Comparison of ENCODE assay signal across 8 cellular contexts in genomic region chr2:10835052-10835970, GRCh38. TPM values are rescaled to one million over a fixed set of nuclear protein-coding genes. Genes with fewer than 3 reads are reported as not detected.
DNase-seq lines count a peak whose midpoint lies in the region; ATAC-seq and TF ChIP-seq lines count a peak whose summit lies in the region.

No MANE protein-coding gene starts in this region.

- no peaks in the 10 kb centered on the region for H3K9me3 ChIP-seq in HCT116 (ENCODE audit: control insufficient read depth in 1 of 2, insufficient read depth in 1 of 2, low read depth in 1 of 2, low read length in 2 of 2)

- H3K27ac ChIP-seq in HCT116 (ENCODE audit: low read depth, low read length) = peak overlapping the region; percentile 46; the same call in 1 of the 2 replicates
- H3K27ac ChIP-seq in coronary artery = no peak overlapping the region

- H3K9me3 Mint-ChIP-seq in memory B cell = peaks cover 5% of the 10 kb centered on the region

- H3K4me1 ChIP-seq in HCT116 (ENCODE audit: control insufficient read depth in 1 of 2, insufficient read depth in 2 of 2, low read length in 2 of 2) = peaks cover 0 to 23% of the 10 kb centered on the region in 2 experiments; a peak in 2 of 4 replicates

- H2AFZ ChIP-seq in HCT116 (ENCODE audit: low read depth, low read length, poor library complexity, severe bottlenecking) = peak overlapping the region; percentile 97

- peak overlapping the region; percentile 39 to 42 for H3K4me3 ChIP-seq in HCT116 (replicated peaks in 1 of 2; ENCODE audit: low read depth in 1 of 2, low read length in 2 of 2)
- no peak overlapping the region for H3K4me3 ChIP-seq in coronary artery

- no peak overlapping the region for H3K4me3 Mint-ChIP-seq in memory B cell

- TF ChIP-seq CTCF in GM10248 (IDR thresholded peaks at IDR 0.05; ENCODE audit: control extremely low read depth, extremely low read depth, low read depth, missing control alignments) = peak; percentile 90
- TF ChIP-seq CTCF in HCT116 (IDR thresholded peaks at IDR 0.05 in 2 of 3, conservative IDR thresholded peaks at IDR 0.05 in 1 of 3; ENCODE audit: borderline replicate concordance in 1 of 3, insufficient read depth in 1 of 3, low read depth in 2 of 3, low read length in 2 of 3) = peak; percentile 94 to 97 (median 94)
- no peak for TF ChIP-seq CTCF in coronary artery (IDR thresholded peaks at IDR 0.05)

- POLR2A ChIA-PET in GM10248 (lab: Yijun Ruan, JAX) = no interaction called here
- POLR2A ChIA-PET in HCT116 (lab: Charles Lee) = interaction anchor here (0.9 to 1.7 kb wide), 3 partner anchors 288 to 295 kb away, joined by 3 to 7 read pairs (median 6); no protein-coding TSS in a partner anchor

- H3K36me3 Mint-ChIP-seq in memory B cell = peaks cover 5% of the 10 kb centered on the region

- no peaks in the 10 kb centered on the region for H3K36me3 ChIP-seq in HCT116 (ENCODE audit: control insufficient read depth in 1 of 2, insufficient read depth in 2 of 2, low read length in 2 of 2)

- RAD21 ChIA-PET in HCT116 (lab: Charles Lee; ENCODE audit: low non-redundant PET in 1 of 2, low total read pairs in 2 of 2, uncharacterized antibody in 2 of 2, unreplicated experiment in 2 of 2) = interaction anchor here (0.6 to 1.6 kb wide), 13 partner anchors 16 to 612 kb away, joined by 3 to 11 read pairs (median 5); a partner anchor contains a TSS

- no peaks in the 10 kb centered on the region for H3K79me2 ChIP-seq in HCT116 (ENCODE audit: insufficient read depth, low read length)

- peaks cover 2% of the 10 kb centered on the region for H3K4me1 Mint-ChIP-seq in memory B cell

- H3K27me3 ChIP-seq in HCT116 (ENCODE audit: insufficient read depth, low read length) = no peaks in the 10 kb centered on the region

- H3K9me2 ChIP-seq in HCT116 (ENCODE audit: insufficient read depth) = no peaks in the 10 kb centered on the region

- no peak for TF ChIP-seq POLR2A in HCT116 (IDR thresholded peaks at IDR 0.05; ENCODE audit: borderline replicate concordance, extremely low read depth, insufficient read depth, insufficient read length)

- no TSS peak for BruUV-seq in HCT116 (replicated peaks; lab: Mats Ljungman, UMichigan)

- CTCF ChIA-PET in GM10248 (lab: Yijun Ruan, JAX) (interaction anchor here (0.7 to 8.3 kb wide), 38 partner anchors 9 to 945 kb away, joined by 3 to 129 read pairs (median 4); partner anchors contain the start of genes NOL10, PDIA6 and SLC66A3), HCT116 (lab: Charles Lee) (interaction anchor here (0.7 to 6.6 kb wide), 19 partner anchors 8 to 749 kb away, joined by 3 to 173 read pairs (median 3); a partner anchor contains a TSS)

- H3K27ac Mint-ChIP-seq in memory B cell = no peak overlapping the region

- ATAC-seq in HCT116 = peak; percentile 92
- ATAC-seq in memory B cell (ENCODE audit: low read depth) = peak; percentile 82

- peaks cover 25% of the 10 kb centered on the region for H3K27me3 Mint-ChIP-seq in memory B cell

- H3K4me2 ChIP-seq in HCT116 (ENCODE audit: low read length) = peak overlapping the region; percentile 73

- intact Hi-C loops in HCT116 (cut with micrococcal nuclease) = loop anchor here (1.0 to 10.0 kb wide), 4 partner anchors 65 to 609 kb away; no protein-coding TSS in a partner anchor

- H4K20me1 ChIP-seq in HCT116 (ENCODE audit: insufficient read depth) = no peaks in the 10 kb centered on the region

- peak; percentile 100 for TF ChIP-seq RAD21 in HCT116 (IDR thresholded peaks at IDR 0.05; ENCODE audit: low read depth)

- peak overlapping the region; percentile 53 for H3K9ac ChIP-seq in HCT116 (ENCODE audit: low read length)

- peak; percentile 86 for DNase-seq in GM10248 (ENCODE audit: extremely low spot score)
- DNase-seq in HCT116 (ENCODE audit: low read depth, low spot score) = peak; percentile 73
- peak; percentile 73 for DNase-seq in NCI-H187 treated with DMSO at 0.1 percent for 48 hours (lab: John Stamatoyannopoulos, UW)
- peak; percentile 80 for DNase-seq in activated CD4-positive, CD25-positive, alpha-beta regulatory T cell treated with anti-CD3 and anti-CD28 coated beads, Interleukin-2, amount 50 U/mL, for 72 hours
- peak; percentile 70 for DNase-seq in central memory CD4-positive, alpha-beta T cell
- peak; percentile 77 to 82 for DNase-seq in memory B cell (ENCODE audit: low spot score in 2 of 2)
- DNase-seq in stimulated activated CD8-positive, alpha-beta memory T cell treated with anti-CD3 and anti-CD28 coated beads, Interleukin-2, amount 100 ng/mL, for 48 hours (ENCODE audit: low read depth in 2 of 2) = peak; percentile 78 to 79
- DNase-seq in coronary artery (ENCODE audit: low spot score) = no peak

TF ChIP-seq in HCT116, 20 proteins besides CTCF, POLR2A, EP300 and RAD21:
- no peak for TF ChIP-seq JUND (IDR thresholded peaks at IDR 0.05)
- peak; percentile 93 for TF ChIP-seq ZFX (IDR thresholded peaks at IDR 0.05)
- peak; percentile 58 for TF ChIP-seq YY1 (IDR thresholded peaks at IDR 0.05; ENCODE audit: extremely low read depth, insufficient replicate concordance, low read depth, low read length)
- TF ChIP-seq ZBTB33 (IDR thresholded peaks at IDR 0.05; ENCODE audit: extremely low read depth, insufficient replicate concordance, low read length) = no peak
- TF ChIP-seq ELF1 (IDR thresholded peaks at IDR 0.05; ENCODE audit: borderline replicate concordance, low read depth) = no peak
- no peak for TF ChIP-seq SP1 (IDR thresholded peaks at IDR 0.05; ENCODE audit: low read depth)
- no peak for TF ChIP-seq EZH2 (IDR thresholded peaks at IDR 0.05)
- TF ChIP-seq REST (IDR thresholded peaks at IDR 0.05; ENCODE audit: low read depth) = no peak
- TF ChIP-seq EZH2phosphoT487 (IDR thresholded peaks at IDR 0.05; ENCODE audit: borderline replicate concordance) = no peak
- TF ChIP-seq CBX3 (IDR thresholded peaks at IDR 0.05; ENCODE audit: low read depth) = no peak; the same call in 1 of the 2 replicates
- TF ChIP-seq ZNF274 (IDR thresholded peaks at IDR 0.05; ENCODE audit: low read depth, low read length) = no peak
- TF ChIP-seq SRF (IDR thresholded peaks at IDR 0.05; ENCODE audit: low read depth) = peak; percentile 80
- peak; percentile 22; the same call in 1 of the 2 replicates for TF ChIP-seq MAX (IDR thresholded peaks at IDR 0.05)
- peak; percentile 32; the same call in 1 of the 2 replicates for TF ChIP-seq POLR2AphosphoS5 (IDR thresholded peaks at IDR 0.05; ENCODE audit: low read depth, low read length)

RNA-seq across cellular contexts. Expression of gene PDIA6, which starts 22.7 kb away (rescaled TPM):
- total RNA-seq in HCT116 (2021; ENCODE audit: unreplicated experiment) = 149 TPM
- 122 and 137 TPM in 2 replicates for polyA plus RNA-seq in HCT116 (2012)
